ENCODE assay signal across 29 cellular contexts in the genomic region with DNA sequence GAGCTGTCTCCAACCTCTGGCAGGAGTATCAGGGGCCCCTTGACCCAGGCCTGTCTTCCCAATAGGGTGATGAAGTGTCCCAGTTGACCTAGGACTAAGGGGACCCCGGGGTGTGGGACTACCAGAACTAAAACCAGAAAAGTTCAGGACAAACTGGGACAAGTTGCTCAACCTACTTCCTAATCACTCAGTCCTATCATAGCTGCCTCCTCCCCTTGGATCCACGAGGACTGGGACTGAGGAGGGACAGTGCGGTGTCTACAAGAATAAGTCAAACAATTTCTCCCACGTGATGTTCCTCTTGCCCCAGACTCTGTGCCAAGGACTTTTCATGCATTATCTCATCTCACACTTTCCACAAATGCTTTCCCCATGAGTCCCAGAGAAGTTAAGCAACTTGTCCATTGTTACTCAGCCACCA. TPM values are rescaled to one million over a fixed set of nuclear protein-coding genes. Genes with fewer than 3 reads are reported as not detected.
DNase-seq lines count a peak whose midpoint lies in the region; ATAC-seq, FAIRE-seq and TF ChIP-seq lines count a peak whose summit lies in the region.
"Had no signal": no experiment of that assay in that cellular context is flagged by ENCODE, and none has a peak within 500 bp of the region (broad histone marks: within the 10 kb centered on the region; RNA-seq: fewer than 3 reads in every experiment).

No MANE protein-coding gene starts in this region.

- BruUV-seq in Calu3 (replicated peaks; lab: Mats Ljungman, UMichigan), result no TSS peak

- no peaks in the 10 kb centered on the region for H3K36me3 Mint-ChIP-seq in Calu3 (ENCODE audit: insufficient read depth, unreplicated experiment)
- H3K36me3 Mint-ChIP-seq: brain; natural killer cell; stimulated activated memory B cell treated with anti-CD40 and anti-IgM and Interleukin-4, amounts not matched to agents 10 μg/mL and 1 μg/mL and 100 μg/mL, for 72 hours had no signal

- H3K4me3 Mint-ChIP-seq in Calu3 (ENCODE audit: low read depth, unreplicated experiment), result no peak overlapping the region
- H3K4me3 Mint-ChIP-seq: activated B cell treated with CpG ODN at 0.5 μM for 24 hours; activated naive CD8-positive, alpha-beta T cell treated with anti-CD3 and anti-CD28 coated beads, Interleukin-2, amount 50 U/mL, for 24 hours; brain; natural killer cell; stimulated activated memory B cell treated with anti-CD40 and anti-IgM and Interleukin-4, amounts not matched to agents 10 μg/mL and 1 μg/mL and 100 μg/mL, for 72 hours had no signal

- H3K9me3 ChIP-seq in right atrium auricular region (peaks cover 0 to 10% of the 10 kb centered on the region in 2 donors), left ventricle myocardium inferior (replicated peaks) (peaks cover 31% of the 10 kb centered on the region), upper lobe of right lung (no peaks in the 10 kb centered on the region)
- H3K9me3 ChIP-seq: ovary, vagina had no signal

- ATAC-seq in HG03045 (IDR thresholded peaks at IDR 0.05; ENCODE audit: unreplicated experiment) (no peak), upper lobe of right lung (no peak), HG03354 (IDR thresholded peaks at IDR 0.05; ENCODE audit: poor library complexity, severe bottlenecking, unreplicated experiment) (no peak)
- ATAC-seq: activated naive CD8-positive, alpha-beta T cell treated with anti-CD3 and anti-CD28 coated beads, Interleukin-2, amount 50 U/mL, for 24 hours; K562; natural killer cell; stimulated activated memory B cell treated with anti-CD40 and anti-IgM and Interleukin-4, amounts not matched to agents 10 μg/mL and 1 μg/mL and 100 μg/mL, for 72 hours had no signal

- H3K4me3 ChIP-seq in right atrium auricular region (no peak overlapping the region), left ventricle myocardium inferior (no peak overlapping the region), bronchial epithelial cell (ENCODE audit: low read depth, low read length) (no peak overlapping the region), upper lobe of right lung (no peak overlapping the region)
- H3K4me3 ChIP-seq: K562, ovary, vagina had no signal

- no peak for FAIRE-seq in bronchial epithelial cell (lab: Jason Lieb, UNC)
- FAIRE-seq: endometrium, GM19239, K562 had no signal

- peaks cover 3% of the 10 kb centered on the region for H3K9me3 Mint-ChIP-seq in Calu3 (ENCODE audit: low read depth, unreplicated experiment)
- H3K9me3 Mint-ChIP-seq: activated B cell treated with CpG ODN at 0.5 μM for 24 hours; activated naive CD8-positive, alpha-beta T cell treated with anti-CD3 and anti-CD28 coated beads, Interleukin-2, amount 50 U/mL, for 24 hours; natural killer cell; stimulated activated memory B cell treated with anti-CD40 and anti-IgM and Interleukin-4, amounts not matched to agents 10 μg/mL and 1 μg/mL and 100 μg/mL, for 72 hours had no signal

- H3K27ac Mint-ChIP-seq in Calu3 (ENCODE audit: unreplicated experiment), result no peak overlapping the region
- H3K27ac Mint-ChIP-seq: activated B cell treated with CpG ODN at 0.5 μM for 24 hours; activated naive CD8-positive, alpha-beta T cell treated with anti-CD3 and anti-CD28 coated beads, Interleukin-2, amount 50 U/mL, for 24 hours; brain; natural killer cell; stimulated activated memory B cell treated with anti-CD40 and anti-IgM and Interleukin-4, amounts not matched to agents 10 μg/mL and 1 μg/mL and 100 μg/mL, for 72 hours had no signal

- DNase-seq in right atrium auricular region (ENCODE audit: low spot score) (peak; percentile 48), left ventricle myocardium inferior (no peak), bronchial epithelial cell (ENCODE audit: low read depth) (peak; percentile 60), kidney tubule cell (ENCODE audit: low spot score) (peak; percentile 83), upper lobe of right lung (no peak), Calu3 (no peak)
- DNase-seq: ACHN; activated B cell treated with CpG ODN at 0.5 μM for 24 hours; activated gamma-delta T cell; activated naive CD8-positive, alpha-beta T cell treated with anti-CD3 and anti-CD28 coated beads, Interleukin-2, amount 50 U/mL, for 24 hours; activated T-cell treated with anti-CD3 and anti-CD28 coated beads, Interleukin-2, amount 50 U/mL, for 1 hour; C1 segment of cervical spinal cord; cortex of kidney; midbrain; natural killer cell; NCI-H1417 treated with DMSO at 0.1 percent for 48 hours; OCI-M1; ovary; Right ventricle myocardium superior; stimulated activated CD4-positive, alpha-beta T cell treated with anti-CD3 and anti-CD28 coated beads, Interleukin-4, amount 100 ng/mL, for 1 hour; T-helper 9 cell had no signal

- intact Hi-C loops in left ventricle myocardium inferior (cut with micrococcal nuclease) (no loop called here), upper lobe of right lung (cut with DNase I) (no loop called here), Calu3 (cut with micrococcal nuclease; ENCODE audit: unreplicated experiment) (no loop called here)

- H3K4me1 Mint-ChIP-seq in Calu3 (ENCODE audit: low read depth, unreplicated experiment), result no peaks in the 10 kb centered on the region
- H3K4me1 Mint-ChIP-seq: activated B cell treated with CpG ODN at 0.5 μM for 24 hours; activated naive CD8-positive, alpha-beta T cell treated with anti-CD3 and anti-CD28 coated beads, Interleukin-2, amount 50 U/mL, for 24 hours; brain; natural killer cell; stimulated activated memory B cell treated with anti-CD40 and anti-IgM and Interleukin-4, amounts not matched to agents 10 μg/mL and 1 μg/mL and 100 μg/mL, for 72 hours had no signal

- peaks cover 61% of the 10 kb centered on the region for H3K27me3 Mint-ChIP-seq in Calu3 (ENCODE audit: unreplicated experiment)
- H3K27me3 Mint-ChIP-seq: activated naive CD8-positive, alpha-beta T cell treated with anti-CD3 and anti-CD28 coated beads, Interleukin-2, amount 50 U/mL, for 24 hours had no signal

- TF ChIP-seq CTCF in right atrium auricular region (IDR thresholded peaks at IDR 0.05) (no peak), left ventricle myocardium inferior (IDR thresholded peaks at IDR 0.05; ENCODE audit: borderline replicate concordance) (no peak), bronchial epithelial cell (IDR thresholded peaks at IDR 0.05; ENCODE audit: insufficient read depth, low read length, severe bottlenecking) (no peak), upper lobe of right lung (IDR thresholded peaks at IDR 0.05) (no peak), Calu3 (IDR thresholded peaks at IDR 0.05; ENCODE audit: unreplicated experiment) (no peak)

- CTCF ChIA-PET in Calu3 (lab: Charles Lee), result interaction anchor here (0.7 kb wide), 1 partner anchor 478 kb away, joined by 3 read pairs; no protein-coding TSS in a partner anchor

- no peaks in the 10 kb centered on the region for H3K4me1 ChIP-seq in right atrium auricular region
- peaks cover 4% of the 10 kb centered on the region for H3K4me1 ChIP-seq in left ventricle myocardium inferior
- no peaks in the 10 kb centered on the region for H3K4me1 ChIP-seq in upper lobe of right lung
- H3K4me1 ChIP-seq: vagina had no signal

- H3K27ac ChIP-seq in right atrium auricular region, result no peak overlapping the region
- no peak overlapping the region for H3K27ac ChIP-seq in left ventricle myocardium inferior (replicated peaks)
- no peak overlapping the region for H3K27ac ChIP-seq in upper lobe of right lung
- H3K27ac ChIP-seq: ovary, vagina had no signal

- H3K27me3 ChIP-seq in right atrium auricular region (no peaks in the 10 kb centered on the region), left ventricle myocardium inferior (ENCODE audit: low read depth) (no peaks in the 10 kb centered on the region), bronchial epithelial cell (ENCODE audit: control insufficient read depth, insufficient read depth, low read length) (peaks cover 2% of the 10 kb centered on the region), upper lobe of right lung (no peaks in the 10 kb centered on the region)
- H3K27me3 ChIP-seq: ovary, vagina had no signal

- H3K36me3 ChIP-seq in right atrium auricular region (no peaks in the 10 kb centered on the region), left ventricle myocardium inferior (no peaks in the 10 kb centered on the region), bronchial epithelial cell (ENCODE audit: control insufficient read depth, insufficient read depth, low read length) (no peaks in the 10 kb centered on the region), upper lobe of right lung (no peaks in the 10 kb centered on the region)
- H3K36me3 ChIP-seq: ovary, vagina had no signal

RNA-seq across cellular contexts. Expression of a gene that starts 49.4 kb away (rescaled TPM):
- total RNA-seq in right atrium auricular region (10 to 100 TPM; 15.1 to 36.4 TPM), left ventricle myocardium inferior (18.0 TPM), bronchial epithelial cell (not detected in 2 replicates), upper lobe of right lung (234 TPM), Calu3 (2022) (not detected in 2 replicates)
- total RNA-seq: activated B cell treated with CpG ODN at 0.5 μM for 24 hours, natural killer cell had no signal

Comparison
In these comparisons a context has a peak if more than half of its experiments do, and no peak if none do; other contexts are left out.
1. DNase-seq: peak in right atrium auricular region (single experiment), bronchial epithelial cell (single experiment) and kidney tubule cell (single experiment); none in left ventricle myocardium inferior (single experiment), upper lobe of right lung (single experiment) and Calu3 (single experiment).
2. RNA of a gene that starts 49.4 kb away (total RNA-seq): 234 TPM in upper lobe of right lung (single experiment), 15.1 to 36.4 TPM in right atrium auricular region and 18.0 TPM in left ventricle myocardium inferior (single experiment); not detected in Calu3 and not detected in bronchial epithelial cell; every median in the first group is over 10 times any median in the second.